Comparison of ENCODE assay signal across 1 cellular context in genomic region chr17:76726231-76726765, GRCh38.
A peak's percentile ranks its signal among the peaks of the same experiment; 100 is the strongest.
TF ChIP-seq lines count a peak whose summit lies in the region.

Gene JMJD6 (minus strand): TSS chr17:76726606. CDS start chr17:76726475, 131 bp downstream.

TF ChIP-seq in HepG2, 621 proteins besides CTCF, POLR2A, EP300 and RAD21 (continued from another document and continues in another):
- TF ChIP-seq ZNF441 (CRISPR knock-in tag; IDR thresholded peaks at IDR 0.05; ENCODE audit: borderline replicate concordance) (peak; percentile 82), FUBP1 (CRISPR knock-in tag; IDR thresholded peaks at IDR 0.05; ENCODE audit: borderline replicate concordance) (no peak), DZIP1 (CRISPR knock-in tag; IDR thresholded peaks at IDR 0.05) (peak; percentile 53), ARNT2 (CRISPR knock-in tag; IDR thresholded peaks at IDR 0.05; ENCODE audit: low read depth) (peak; percentile 43; the same call in 1 of the 2 replicates), E2F5 (CRISPR knock-in tag; conservative IDR thresholded peaks at IDR 0.05) (no peak), ZNF101 (CRISPR knock-in tag; IDR thresholded peaks at IDR 0.05; ENCODE audit: borderline replicate concordance, low read depth) (no peak), THAP8 (CRISPR knock-in tag; IDR thresholded peaks at IDR 0.05; ENCODE audit: borderline replicate concordance) (no peak; the same call in 1 of the 2 replicates), STAT6 (CRISPR knock-in tag; IDR thresholded peaks at IDR 0.05; ENCODE audit: borderline replicate concordance) (peak; percentile 85; the same call in 1 of the 2 replicates), KMT2B (CRISPR knock-in tag; IDR thresholded peaks at IDR 0.05) (peak; percentile 69), ZNF264 (CRISPR knock-in tag; IDR thresholded peaks at IDR 0.05) (no peak), ZNF746 (CRISPR knock-in tag; IDR thresholded peaks at IDR 0.05) (peak; percentile 70; the same call in 1 of the 2 replicates), MED13 (CRISPR knock-in tag; IDR thresholded peaks at IDR 0.05) (no peak; the same call in 1 of the 2 replicates), NFYC (CRISPR knock-in tag; IDR thresholded peaks at IDR 0.05) (peak; percentile 90), TCF7L2 (IDR thresholded peaks at IDR 0.05; ENCODE audit: low read depth, low read length) (no peak), RNF2 (conservative IDR thresholded peaks at IDR 0.05; ENCODE audit: low read depth) (0 out of 2 replicates have a peak, but pooled peaks have one; percentile 31), CENPBD1 (CRISPR knock-in tag; IDR thresholded peaks at IDR 0.05; ENCODE audit: borderline replicate concordance, low read depth) (no peak), RNF219 (CRISPR knock-in tag; IDR thresholded peaks at IDR 0.05) (peak; percentile 82; the same call in 1 of the 2 replicates), ZNF552 (CRISPR knock-in tag; IDR thresholded peaks at IDR 0.05; ENCODE audit: borderline replicate concordance) (0 out of 2 replicates have a peak, but pooled peaks have one; percentile 60), ZNF691 (CRISPR knock-in tag; IDR thresholded peaks at IDR 0.05; ENCODE audit: borderline replicate concordance, low read depth) (no peak), GLMP (CRISPR knock-in tag; IDR thresholded peaks at IDR 0.05; ENCODE audit: borderline replicate concordance) (peak; percentile 70; the same call in 1 of the 2 replicates), ZNF792 (CRISPR knock-in tag; IDR thresholded peaks at IDR 0.05) (no peak; the same call in 1 of the 2 replicates), ZNF709 (CRISPR knock-in tag; IDR thresholded peaks at IDR 0.05) (no peak), BRF2 (CRISPR knock-in tag; IDR thresholded peaks at IDR 0.05) (peak; percentile 53; the same call in 1 of the 2 replicates), ZMYM4 (CRISPR knock-in tag; IDR thresholded peaks at IDR 0.05) (peak; percentile 45; the same call in 1 of the 2 replicates), KDM3A (CRISPR knock-in tag; IDR thresholded peaks at IDR 0.05; ENCODE audit: low read depth) (peak; percentile 92; the same call in 1 of the 2 replicates), RXRB (CRISPR knock-in tag; IDR thresholded peaks at IDR 0.05; ENCODE audit: borderline replicate concordance) (peak; percentile 38; the same call in 1 of the 2 replicates), ZNF704 (CRISPR knock-in tag; IDR thresholded peaks at IDR 0.05; ENCODE audit: borderline replicate concordance) (peak; percentile 32; the same call in 1 of the 2 replicates), HNRNPL (IDR thresholded peaks at IDR 0.05; ENCODE audit: low read depth, low read length) (no peak), ZNF496 (CRISPR knock-in tag; IDR thresholded peaks at IDR 0.05; ENCODE audit: insufficient replicate concordance) (no peak), HMGXB3 (CRISPR knock-in tag; IDR thresholded peaks at IDR 0.05; ENCODE audit: borderline replicate concordance) (peak; percentile 80), HOXD1 (CRISPR knock-in tag; IDR thresholded peaks at IDR 0.05) (peak; percentile 33; the same call in 1 of the 2 replicates)
